1 cellular context compared by ENCODE assay signal in the genomic region with DNA sequence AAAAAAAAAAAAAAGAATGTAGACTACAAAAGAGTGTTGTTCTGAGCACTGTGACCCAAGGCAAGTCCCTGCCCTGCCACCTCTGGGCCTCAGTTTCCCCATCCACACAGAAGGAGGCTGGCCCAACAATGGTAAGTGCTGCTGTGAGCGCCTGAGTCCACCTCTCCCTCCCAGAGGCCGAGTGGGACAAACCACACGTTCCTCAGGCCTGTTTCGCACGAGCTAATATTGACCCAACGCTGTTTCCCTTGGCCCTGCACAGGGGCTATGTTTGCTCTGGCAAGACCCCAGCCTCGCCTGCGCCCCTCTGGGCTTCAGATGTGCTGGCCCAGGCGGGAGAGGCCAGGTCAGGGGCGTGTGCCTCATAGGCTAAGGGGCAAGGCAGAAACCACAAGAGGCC.
TF ChIP-seq lines count a peak whose summit lies in the region.

No MANE protein-coding gene starts in this region.

TF ChIP-seq in K562, 482 proteins besides CTCF, POLR2A, EP300 and RAD21 (continued from another document and continues in another):
- no peak for TF ChIP-seq REST (CRISPR knock-in tag; IDR thresholded peaks at IDR 0.05; ENCODE audit: low read depth)
- TF ChIP-seq RBM22 (IDR thresholded peaks at IDR 0.05; ENCODE audit: low read depth, low read length, poor library complexity, severe bottlenecking): no peak
- TF ChIP-seq NCOA6 (IDR thresholded peaks at IDR 0.05): no peak
- TF ChIP-seq CXXC5 (CRISPR knock-in tag; IDR thresholded peaks at IDR 0.05): peak; percentile 26; the same call in 1 of the 2 replicates
- TF ChIP-seq, protein P1, sequence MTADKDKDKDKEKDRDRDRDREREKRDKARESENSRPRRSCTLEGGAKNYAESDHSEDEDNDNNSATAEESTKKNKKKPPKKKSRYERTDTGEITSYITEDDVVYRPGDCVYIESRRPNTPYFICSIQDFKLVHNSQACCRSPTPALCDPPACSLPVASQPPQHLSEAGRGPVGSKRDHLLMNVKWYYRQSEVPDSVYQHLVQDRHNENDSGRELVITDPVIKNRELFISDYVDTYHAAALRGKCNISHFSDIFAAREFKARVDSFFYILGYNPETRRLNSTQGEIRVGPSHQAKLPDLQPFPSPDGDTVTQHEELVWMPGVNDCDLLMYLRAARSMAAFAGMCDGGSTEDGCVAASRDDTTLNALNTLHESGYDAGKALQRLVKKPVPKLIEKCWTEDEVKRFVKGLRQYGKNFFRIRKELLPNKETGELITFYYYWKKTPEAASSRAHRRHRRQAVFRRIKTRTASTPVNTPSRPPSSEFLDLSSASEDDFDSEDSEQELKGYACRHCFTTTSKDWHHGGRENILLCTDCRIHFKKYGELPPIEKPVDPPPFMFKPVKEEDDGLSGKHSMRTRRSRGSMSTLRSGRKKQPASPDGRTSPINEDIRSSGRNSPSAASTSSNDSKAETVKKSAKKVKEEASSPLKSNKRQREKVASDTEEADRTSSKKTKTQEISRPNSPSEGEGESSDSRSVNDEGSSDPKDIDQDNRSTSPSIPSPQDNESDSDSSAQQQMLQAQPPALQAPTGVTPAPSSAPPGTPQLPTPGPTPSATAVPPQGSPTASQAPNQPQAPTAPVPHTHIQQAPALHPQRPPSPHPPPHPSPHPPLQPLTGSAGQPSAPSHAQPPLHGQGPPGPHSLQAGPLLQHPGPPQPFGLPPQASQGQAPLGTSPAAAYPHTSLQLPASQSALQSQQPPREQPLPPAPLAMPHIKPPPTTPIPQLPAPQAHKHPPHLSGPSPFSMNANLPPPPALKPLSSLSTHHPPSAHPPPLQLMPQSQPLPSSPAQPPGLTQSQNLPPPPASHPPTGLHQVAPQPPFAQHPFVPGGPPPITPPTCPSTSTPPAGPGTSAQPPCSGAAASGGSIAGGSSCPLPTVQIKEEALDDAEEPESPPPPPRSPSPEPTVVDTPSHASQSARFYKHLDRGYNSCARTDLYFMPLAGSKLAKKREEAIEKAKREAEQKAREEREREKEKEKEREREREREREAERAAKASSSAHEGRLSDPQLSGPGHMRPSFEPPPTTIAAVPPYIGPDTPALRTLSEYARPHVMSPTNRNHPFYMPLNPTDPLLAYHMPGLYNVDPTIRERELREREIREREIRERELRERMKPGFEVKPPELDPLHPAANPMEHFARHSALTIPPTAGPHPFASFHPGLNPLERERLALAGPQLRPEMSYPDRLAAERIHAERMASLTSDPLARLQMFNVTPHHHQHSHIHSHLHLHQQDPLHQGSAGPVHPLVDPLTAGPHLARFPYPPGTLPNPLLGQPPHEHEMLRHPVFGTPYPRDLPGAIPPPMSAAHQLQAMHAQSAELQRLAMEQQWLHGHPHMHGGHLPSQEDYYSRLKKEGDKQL (CRISPR knock-in tag; IDR thresholded peaks at IDR 0.05; ENCODE audit: borderline replicate concordance): no peak
- peak; percentile 68 for TF ChIP-seq WHSC1 (IDR thresholded peaks at IDR 0.05; ENCODE audit: low read length)
- no peak for TF ChIP-seq ZNF316 (IDR thresholded peaks at IDR 0.05)
- no peak for TF ChIP-seq CREBBP (IDR thresholded peaks at IDR 0.05; ENCODE audit: low read depth, low read length)
- no peak for TF ChIP-seq ZNF561 (CRISPR knock-in tag; conservative IDR thresholded peaks at IDR 0.05)
- TF ChIP-seq, protein P2, sequence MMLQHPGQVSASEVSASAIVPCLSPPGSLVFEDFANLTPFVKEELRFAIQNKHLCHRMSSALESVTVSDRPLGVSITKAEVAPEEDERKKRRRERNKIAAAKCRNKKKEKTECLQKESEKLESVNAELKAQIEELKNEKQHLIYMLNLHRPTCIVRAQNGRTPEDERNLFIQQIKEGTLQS (IDR thresholded peaks at IDR 0.05): no peak
- TF ChIP-seq, protein P2 (CRISPR knock-in tag; conservative IDR thresholded peaks at IDR 0.05): no peak
- TF ChIP-seq SIX5 (IDR thresholded peaks at IDR 0.05; ENCODE audit: borderline replicate concordance in 1 of 2, insufficient read depth in 1 of 2, low read depth in 1 of 2, low read length in 2 of 2): no peak
- TF ChIP-seq ZBTB17 (CRISPR knock-in tag; IDR thresholded peaks at IDR 0.05): no peak
- no peak for TF ChIP-seq ZBTB8A (IDR thresholded peaks at IDR 0.05; ENCODE audit: partially characterized antibody)
- TF ChIP-seq NFYB (IDR thresholded peaks at IDR 0.05; ENCODE audit: extremely low read depth, insufficient read length): no peak
- no peak for TF ChIP-seq MTA1 (IDR thresholded peaks at IDR 0.05; ENCODE audit: borderline replicate concordance)
- no peak for TF ChIP-seq TARDBP (IDR thresholded peaks at IDR 0.05)
- no peak for TF ChIP-seq BRD9 (IDR thresholded peaks at IDR 0.05; ENCODE audit: low read depth, partially characterized antibody)
- TF ChIP-seq NFIC (IDR thresholded peaks at IDR 0.05): no peak
- no peak for TF ChIP-seq SMAD2 (IDR thresholded peaks at IDR 0.05; ENCODE audit: low read depth, low read length)
- TF ChIP-seq, protein P3, sequence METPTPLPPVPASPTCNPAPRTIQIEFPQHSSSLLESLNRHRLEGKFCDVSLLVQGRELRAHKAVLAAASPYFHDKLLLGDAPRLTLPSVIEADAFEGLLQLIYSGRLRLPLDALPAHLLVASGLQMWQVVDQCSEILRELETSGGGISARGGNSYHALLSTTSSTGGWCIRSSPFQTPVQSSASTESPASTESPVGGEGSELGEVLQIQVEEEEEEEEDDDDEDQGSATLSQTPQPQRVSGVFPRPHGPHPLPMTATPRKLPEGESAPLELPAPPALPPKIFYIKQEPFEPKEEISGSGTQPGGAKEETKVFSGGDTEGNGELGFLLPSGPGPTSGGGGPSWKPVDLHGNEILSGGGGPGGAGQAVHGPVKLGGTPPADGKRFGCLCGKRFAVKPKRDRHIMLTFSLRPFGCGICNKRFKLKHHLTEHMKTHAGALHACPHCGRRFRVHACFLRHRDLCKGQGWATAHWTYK (CRISPR knock-in tag; IDR thresholded peaks at IDR 0.05): no peak
- TF ChIP-seq ZNF511 (CRISPR knock-in tag; IDR thresholded peaks at IDR 0.05): no peak
- no peak for TF ChIP-seq MCM3 (IDR thresholded peaks at IDR 0.05)
- TF ChIP-seq, protein P4, sequence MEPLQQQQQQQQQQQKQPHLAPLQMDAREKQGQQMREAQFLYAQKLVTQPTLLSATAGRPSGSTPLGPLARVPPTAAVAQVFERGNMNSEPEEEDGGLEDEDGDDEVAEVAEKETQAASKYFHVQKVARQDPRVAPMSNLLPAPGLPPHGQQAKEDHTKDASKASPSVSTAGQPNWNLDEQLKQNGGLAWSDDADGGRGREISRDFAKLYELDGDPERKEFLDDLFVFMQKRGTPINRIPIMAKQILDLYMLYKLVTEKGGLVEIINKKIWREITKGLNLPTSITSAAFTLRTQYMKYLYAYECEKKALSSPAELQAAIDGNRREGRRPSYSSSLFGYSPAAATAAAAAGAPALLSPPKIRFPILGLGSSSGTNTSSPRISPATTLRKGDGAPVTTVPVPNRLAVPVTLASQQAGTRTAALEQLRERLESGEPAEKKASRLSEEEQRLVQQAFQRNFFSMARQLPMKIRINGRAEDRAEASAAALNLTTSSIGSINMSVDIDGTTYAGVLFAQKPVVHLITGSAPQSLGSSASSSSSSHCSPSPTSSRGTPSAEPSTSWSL (CRISPR knock-in tag; IDR thresholded peaks at IDR 0.05; ENCODE audit: borderline replicate concordance): 0 out of 2 replicates have a peak, but pooled peaks have one; percentile 85
- 0 out of 2 replicates have a peak, but pooled peaks have one; percentile 23 for TF ChIP-seq BCOR (IDR thresholded peaks at IDR 0.05)
- TF ChIP-seq GTF2A2 (tag; IDR thresholded peaks at IDR 0.05): no peak
- TF ChIP-seq PCBP2 (IDR thresholded peaks at IDR 0.05; ENCODE audit: low read depth, low read length, poor library complexity, severe bottlenecking): no peak
- 0 out of 2 replicates have a peak, but pooled peaks have one; percentile 28 for TF ChIP-seq ZBTB2 (IDR thresholded peaks at IDR 0.05)
- TF ChIP-seq ZKSCAN8 (CRISPR knock-in tag; IDR thresholded peaks at IDR 0.05): no peak
- 0 out of 2 replicates have a peak, but pooled peaks have one; percentile 14 for TF ChIP-seq POLR2G (IDR thresholded peaks at IDR 0.05; ENCODE audit: low read depth, low read length)
- TF ChIP-seq CCNT2 (IDR thresholded peaks at IDR 0.05; ENCODE audit: borderline replicate concordance, extremely low read depth, insufficient read length, low read depth, low read length): no peak
- TF ChIP-seq, protein P5, sequence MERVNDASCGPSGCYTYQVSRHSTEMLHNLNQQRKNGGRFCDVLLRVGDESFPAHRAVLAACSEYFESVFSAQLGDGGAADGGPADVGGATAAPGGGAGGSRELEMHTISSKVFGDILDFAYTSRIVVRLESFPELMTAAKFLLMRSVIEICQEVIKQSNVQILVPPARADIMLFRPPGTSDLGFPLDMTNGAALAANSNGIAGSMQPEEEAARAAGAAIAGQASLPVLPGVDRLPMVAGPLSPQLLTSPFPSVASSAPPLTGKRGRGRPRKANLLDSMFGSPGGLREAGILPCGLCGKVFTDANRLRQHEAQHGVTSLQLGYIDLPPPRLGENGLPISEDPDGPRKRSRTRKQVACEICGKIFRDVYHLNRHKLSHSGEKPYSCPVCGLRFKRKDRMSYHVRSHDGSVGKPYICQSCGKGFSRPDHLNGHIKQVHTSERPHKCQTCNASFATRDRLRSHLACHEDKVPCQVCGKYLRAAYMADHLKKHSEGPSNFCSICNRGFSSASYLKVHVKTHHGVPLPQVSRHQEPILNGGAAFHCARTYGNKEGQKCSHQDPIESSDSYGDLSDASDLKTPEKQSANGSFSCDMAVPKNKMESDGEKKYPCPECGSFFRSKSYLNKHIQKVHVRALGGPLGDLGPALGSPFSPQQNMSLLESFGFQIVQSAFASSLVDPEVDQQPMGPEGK (CRISPR knock-in tag; IDR thresholded peaks at IDR 0.05; ENCODE audit: borderline replicate concordance): no peak
- TF ChIP-seq, protein P6, sequence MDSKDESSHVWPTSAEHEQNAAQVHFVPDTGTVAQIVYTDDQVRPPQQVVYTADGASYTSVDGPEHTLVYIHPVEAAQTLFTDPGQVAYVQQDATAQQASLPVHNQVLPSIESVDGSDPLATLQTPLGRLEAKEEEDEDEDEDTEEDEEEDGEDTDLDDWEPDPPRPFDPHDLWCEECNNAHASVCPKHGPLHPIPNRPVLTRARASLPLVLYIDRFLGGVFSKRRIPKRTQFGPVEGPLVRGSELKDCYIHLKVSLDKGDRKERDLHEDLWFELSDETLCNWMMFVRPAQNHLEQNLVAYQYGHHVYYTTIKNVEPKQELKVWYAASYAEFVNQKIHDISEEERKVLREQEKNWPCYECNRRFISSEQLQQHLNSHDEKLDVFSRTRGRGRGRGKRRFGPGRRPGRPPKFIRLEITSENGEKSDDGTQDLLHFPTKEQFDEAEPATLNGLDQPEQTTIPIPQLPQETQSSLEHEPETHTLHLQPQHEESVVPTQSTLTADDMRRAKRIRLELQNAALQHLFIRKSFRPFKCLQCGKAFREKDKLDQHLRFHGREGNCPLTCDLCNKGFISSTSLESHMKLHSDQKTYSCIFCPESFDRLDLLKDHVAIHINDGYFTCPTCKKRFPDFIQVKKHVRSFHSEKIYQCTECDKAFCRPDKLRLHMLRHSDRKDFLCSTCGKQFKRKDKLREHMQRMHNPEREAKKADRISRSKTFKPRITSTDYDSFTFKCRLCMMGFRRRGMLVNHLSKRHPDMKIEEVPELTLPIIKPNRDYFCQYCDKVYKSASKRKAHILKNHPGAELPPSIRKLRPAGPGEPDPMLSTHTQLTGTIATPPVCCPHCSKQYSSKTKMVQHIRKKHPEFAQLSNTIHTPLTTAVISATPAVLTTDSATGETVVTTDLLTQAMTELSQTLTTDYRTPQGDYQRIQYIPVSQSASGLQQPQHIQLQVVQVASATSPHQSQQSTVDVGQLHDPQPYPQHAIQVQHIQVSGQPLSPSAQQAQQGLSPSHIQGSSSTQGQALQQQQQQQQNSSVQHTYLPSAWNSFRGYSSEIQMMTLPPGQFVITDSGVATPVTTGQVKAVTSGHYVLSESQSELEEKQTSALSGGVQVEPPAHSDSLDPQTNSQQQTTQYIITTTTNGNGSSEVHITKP (IDR thresholded peaks at IDR 0.05; ENCODE audit: partially characterized antibody): no peak
